1 cellular context compared by ENCODE assay signal in genomic region chr14:86897704-86898513, GRCh38.
TF ChIP-seq lines count a peak whose summit lies in the region.

No MANE protein-coding gene starts in this region.

TF ChIP-seq in HepG2, 621 proteins besides CTCF, POLR2A, EP300 and RAD21 (continued from another document and continues in another):
- TF ChIP-seq GRHL1 (CRISPR knock-in tag; conservative IDR thresholded peaks at IDR 0.05): no peak
- 0 out of 2 replicates have a peak, but pooled peaks have one; percentile 13 for TF ChIP-seq TEF (CRISPR knock-in tag; IDR thresholded peaks at IDR 0.05)
- TF ChIP-seq CHD4 (IDR thresholded peaks at IDR 0.05; ENCODE audit: borderline replicate concordance, low read length): peak; percentile 74; the same call in 1 of the 2 replicates
- no peak for TF ChIP-seq THYN1 (CRISPR knock-in tag; IDR thresholded peaks at IDR 0.05; ENCODE audit: borderline replicate concordance, low read depth)
- TF ChIP-seq STAT5B (CRISPR knock-in tag; IDR thresholded peaks at IDR 0.05): no peak
- TF ChIP-seq THAP11 (CRISPR knock-in tag; IDR thresholded peaks at IDR 0.05): 0 out of 2 replicates have a peak, but pooled peaks have one; percentile 16
- no peak for TF ChIP-seq KMT2B (CRISPR knock-in tag; IDR thresholded peaks at IDR 0.05)
- TF ChIP-seq DR1 (CRISPR knock-in tag; IDR thresholded peaks at IDR 0.05): no peak
- no peak for TF ChIP-seq ZNF431 (CRISPR knock-in tag; IDR thresholded peaks at IDR 0.05; ENCODE audit: borderline replicate concordance, low read depth)
- TF ChIP-seq NAIF1 (CRISPR knock-in tag; IDR thresholded peaks at IDR 0.05; ENCODE audit: borderline replicate concordance): 0 out of 2 replicates have a peak, but pooled peaks have one; percentile 26
- no peak for TF ChIP-seq SNAPC5 (CRISPR knock-in tag; IDR thresholded peaks at IDR 0.05; ENCODE audit: borderline replicate concordance)
- no peak for TF ChIP-seq ZNF567 (CRISPR knock-in tag; IDR thresholded peaks at IDR 0.05; ENCODE audit: borderline replicate concordance)
- 0 out of 2 replicates have a peak, but pooled peaks have one; percentile 1 for TF ChIP-seq POGK (CRISPR knock-in tag; conservative IDR thresholded peaks at IDR 0.05)
- peak; percentile 94 for TF ChIP-seq BCL6 (CRISPR knock-in tag; IDR thresholded peaks at IDR 0.05)
- peak; percentile 77; the same call in 1 of the 2 replicates for TF ChIP-seq SIX1 (CRISPR knock-in tag; IDR thresholded peaks at IDR 0.05; ENCODE audit: borderline replicate concordance)
- TF ChIP-seq NCOA2 (CRISPR knock-in tag; IDR thresholded peaks at IDR 0.05): peak; percentile 85
- TF ChIP-seq NR2F2 (IDR thresholded peaks at IDR 0.05; ENCODE audit: borderline replicate concordance, low read depth): peak; percentile 52; the same call in 1 of the 2 replicates
- 0 out of 2 replicates have a peak, but pooled peaks have one; percentile 17 for TF ChIP-seq TFDP2 (CRISPR knock-in tag; IDR thresholded peaks at IDR 0.05)
- no peak for TF ChIP-seq EEA1 (CRISPR knock-in tag; IDR thresholded peaks at IDR 0.05; ENCODE audit: borderline replicate concordance)
- TF ChIP-seq ZNF329 (CRISPR knock-in tag; IDR thresholded peaks at IDR 0.05; ENCODE audit: low read depth): no peak
- TF ChIP-seq ZNF24 (IDR thresholded peaks at IDR 0.05): 0 out of 2 replicates have a peak, but pooled peaks have one; percentile 63
- no peak for TF ChIP-seq BHLHE40 (IDR thresholded peaks at IDR 0.05; ENCODE audit: low read length)
- no peak for TF ChIP-seq ZMAT5 (CRISPR knock-in tag; IDR thresholded peaks at IDR 0.05; ENCODE audit: borderline replicate concordance, low read depth)
- TF ChIP-seq ZBTB4 (CRISPR knock-in tag; IDR thresholded peaks at IDR 0.05; ENCODE audit: borderline replicate concordance): no peak
- peak; percentile 77; the same call in 1 of the 2 replicates for TF ChIP-seq KDM1A (CRISPR knock-in tag; IDR thresholded peaks at IDR 0.05)
- no peak for TF ChIP-seq ZNF280D (CRISPR knock-in tag; IDR thresholded peaks at IDR 0.05)
- TF ChIP-seq HDAC6 (IDR thresholded peaks at IDR 0.05; ENCODE audit: low read depth, low read length): no peak
- peak; percentile 74; the same call in 1 of the 2 replicates for TF ChIP-seq ZNF609 (CRISPR knock-in tag; IDR thresholded peaks at IDR 0.05; ENCODE audit: borderline replicate concordance)
- TF ChIP-seq ZNF253 (CRISPR knock-in tag; IDR thresholded peaks at IDR 0.05; ENCODE audit: borderline replicate concordance): no peak
- no peak for TF ChIP-seq IRX3 (CRISPR knock-in tag; IDR thresholded peaks at IDR 0.05; ENCODE audit: borderline replicate concordance, low read depth)
- TF ChIP-seq ATF1 (CRISPR knock-in tag; IDR thresholded peaks at IDR 0.05): 0 out of 2 replicates have a peak, but pooled peaks have one; percentile 42
- peak; percentile 56; the same call in 1 of the 2 replicates for TF ChIP-seq ZNF614 (CRISPR knock-in tag; IDR thresholded peaks at IDR 0.05; ENCODE audit: borderline replicate concordance)
- TF ChIP-seq ZFP36L1 (CRISPR knock-in tag; IDR thresholded peaks at IDR 0.05): no peak
- no peak for TF ChIP-seq LCORL (IDR thresholded peaks at IDR 0.05)
- peak; percentile 25; the same call in 1 of the 2 replicates for TF ChIP-seq LCORL (CRISPR knock-in tag; IDR thresholded peaks at IDR 0.05)
- TF ChIP-seq ELK4 (CRISPR knock-in tag; IDR thresholded peaks at IDR 0.05; ENCODE audit: borderline replicate concordance): no peak
- peak; percentile 53; the same call in 1 of the 2 replicates for TF ChIP-seq NR2F6 (IDR thresholded peaks at IDR 0.05)
- TF ChIP-seq NR2F6 (CRISPR knock-in tag; IDR thresholded peaks at IDR 0.05): no peak
- no peak for TF ChIP-seq NFIB (CRISPR knock-in tag; IDR thresholded peaks at IDR 0.05; ENCODE audit: borderline replicate concordance)
- no peak for TF ChIP-seq RFX1 (IDR thresholded peaks at IDR 0.05)
- TF ChIP-seq NCOR1 (IDR thresholded peaks at IDR 0.05; ENCODE audit: borderline replicate concordance, low read length): no peak; the same call in 1 of the 2 replicates
